In the genomic region with DNA sequence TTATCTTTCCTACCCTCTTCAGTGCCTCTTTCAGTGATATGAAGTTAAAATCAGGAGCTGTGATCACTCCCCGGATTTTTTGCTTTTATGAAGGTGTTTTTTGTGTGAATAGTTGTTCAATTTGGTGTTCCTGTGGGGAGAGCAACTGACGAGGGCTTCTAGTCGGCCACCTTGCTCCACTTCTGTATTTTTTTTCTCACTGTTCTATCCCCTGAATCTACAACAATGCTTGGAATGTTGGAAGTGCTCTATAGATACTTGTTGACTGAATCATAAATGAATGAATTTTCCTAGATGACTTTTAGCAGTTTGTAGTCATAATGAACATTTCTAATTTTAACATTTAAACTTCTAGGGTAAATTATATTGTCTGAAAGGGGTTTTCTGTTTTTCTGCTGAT, we compare ENCODE assay signal across 22 cellular contexts.
"Had no signal": no experiment of that assay in that cellular context is flagged by ENCODE, and none has a peak within 500 bp of the region (broad histone marks: within the 10 kb centered on the region; RNA-seq: fewer than 3 reads in every experiment).

No MANE protein-coding gene starts in this region.

- H3K27me3 ChIP-seq: esophagus squamous epithelium, neutrophil, tibial artery had no signal

- H3K4me1 ChIP-seq: esophagus squamous epithelium had no signal

- H3K4me3 ChIP-seq: esophagus squamous epithelium, lung, tibial artery had no signal

- H3K27ac Mint-ChIP-seq: activated CD4-positive, alpha-beta memory T cell treated with anti-CD3 and anti-CD28 coated beads for 36 hours; activated CD4-positive, alpha-beta T cell treated with anti-CD3 and anti-CD28 coated beads for 36 hours; activated CD8-positive, alpha-beta memory T cell treated with anti-CD3 and anti-CD28 coated beads, Interleukin-2, amount 10 ng/mL, durations not matched to agents 7 days and 5 days; activated naive CD4-positive, alpha-beta T cell treated with anti-CD3 and anti-CD28 coated beads, Interleukin-2, amount 10 ng/mL, durations not matched to agents 7 days and 5 days; activated T-helper 2 cell treated with anti-CD3 and anti-CD28 coated beads, Interferon-gamma antibody, Interleukin-2, Interleukin-4, amounts not matched to agents 10 μg/mL and 5 μg/mL and 100 μg/mL, durations not matched to agents 14 hours and 24 hours and 36 hours; immature natural killer cell; naive thymus-derived CD8-positive, alpha-beta T cell; stimulated activated naive B cell treated with anti-CD40 and anti-IgM and Interleukin-4, amounts not matched to agents 10 μg/mL and 1 μg/mL and 100 μg/mL, for 72 hours; T-helper 17 cell had no signal

- DNase-seq: activated CD4-positive, alpha-beta memory T cell treated with anti-CD3 and anti-CD28 coated beads for 36 hours; activated CD4-positive, alpha-beta T cell treated with anti-CD3 and anti-CD28 coated beads for 36 hours; activated CD8-positive, alpha-beta memory T cell treated with anti-CD3 and anti-CD28 coated beads, Interleukin-2, amount 10 ng/mL, durations not matched to agents 7 days and 5 days; activated naive CD4-positive, alpha-beta T cell treated with anti-CD3 and anti-CD28 coated beads, Interleukin-2, amount 10 ng/mL, durations not matched to agents 7 days and 5 days; activated T-cell treated with anti-CD3 and anti-CD28 coated beads, Interleukin-2, amount 50 U/mL, for 1 hour; caudate nucleus; cortex of kidney; effector CD4-positive, alpha-beta T cell; esophagus squamous epithelium; head of caudate nucleus; immature natural killer cell; left cardiac atrium; naive thymus-derived CD8-positive, alpha-beta T cell; posterior cingulate gyrus; stimulated activated CD4-positive, alpha-beta T cell treated with anti-CD3 and anti-CD28 coated beads, Interleukin-15, amount 100 ng/mL, for 24 hours; stimulated activated CD4-positive, alpha-beta T cell treated with anti-CD3 and anti-CD28 coated beads, Interleukin-4, amount 100 ng/mL, for 1 hour; stimulated activated naive B cell treated with anti-CD40 and anti-IgM and Interleukin-4, amounts not matched to agents 10 μg/mL and 1 μg/mL and 100 μg/mL, for 72 hours; T-helper 17 cell; tibial artery had no signal

- H3K9me3 Mint-ChIP-seq: activated CD4-positive, alpha-beta memory T cell treated with anti-CD3 and anti-CD28 coated beads for 36 hours; activated naive CD4-positive, alpha-beta T cell treated with anti-CD3 and anti-CD28 coated beads, Interleukin-2, amount 10 ng/mL, durations not matched to agents 7 days and 5 days; activated T-helper 2 cell treated with anti-CD3 and anti-CD28 coated beads, Interferon-gamma antibody, Interleukin-2, Interleukin-4, amounts not matched to agents 10 μg/mL and 5 μg/mL and 100 μg/mL, durations not matched to agents 14 hours and 24 hours and 36 hours had no signal

- H3K36me3 ChIP-seq: esophagus squamous epithelium, neutrophil, tibial artery had no signal

- H3K27ac ChIP-seq: esophagus squamous epithelium, neutrophil had no signal

- ATAC-seq: activated CD4-positive, alpha-beta T cell treated with anti-CD3 and anti-CD28 coated beads for 36 hours; activated CD8-positive, alpha-beta memory T cell treated with anti-CD3 and anti-CD28 coated beads, Interleukin-2, amount 10 ng/mL, durations not matched to agents 7 days and 5 days; naive thymus-derived CD8-positive, alpha-beta T cell; stimulated activated naive B cell treated with anti-CD40 and anti-IgM and Interleukin-4, amounts not matched to agents 10 μg/mL and 1 μg/mL and 100 μg/mL, for 72 hours; T-helper 17 cell had no signal

- H3K4me3 Mint-ChIP-seq: activated CD4-positive, alpha-beta memory T cell treated with anti-CD3 and anti-CD28 coated beads for 36 hours; activated CD4-positive, alpha-beta T cell treated with anti-CD3 and anti-CD28 coated beads for 36 hours; activated CD8-positive, alpha-beta memory T cell treated with anti-CD3 and anti-CD28 coated beads, Interleukin-2, amount 10 ng/mL, durations not matched to agents 7 days and 5 days; activated naive CD4-positive, alpha-beta T cell treated with anti-CD3 and anti-CD28 coated beads, Interleukin-2, amount 10 ng/mL, durations not matched to agents 7 days and 5 days; immature natural killer cell; naive thymus-derived CD8-positive, alpha-beta T cell; stimulated activated naive B cell treated with anti-CD40 and anti-IgM and Interleukin-4, amounts not matched to agents 10 μg/mL and 1 μg/mL and 100 μg/mL, for 72 hours; T-helper 17 cell had no signal

- H3K27me3 Mint-ChIP-seq: activated CD4-positive, alpha-beta memory T cell treated with anti-CD3 and anti-CD28 coated beads for 36 hours; activated CD8-positive, alpha-beta memory T cell treated with anti-CD3 and anti-CD28 coated beads, Interleukin-2, amount 10 ng/mL, durations not matched to agents 7 days and 5 days; activated naive CD4-positive, alpha-beta T cell treated with anti-CD3 and anti-CD28 coated beads, Interleukin-2, amount 10 ng/mL, durations not matched to agents 7 days and 5 days had no signal

- H3K36me3 Mint-ChIP-seq: activated CD4-positive, alpha-beta memory T cell treated with anti-CD3 and anti-CD28 coated beads for 36 hours; activated CD8-positive, alpha-beta memory T cell treated with anti-CD3 and anti-CD28 coated beads, Interleukin-2, amount 10 ng/mL, durations not matched to agents 7 days and 5 days; activated naive CD4-positive, alpha-beta T cell treated with anti-CD3 and anti-CD28 coated beads, Interleukin-2, amount 10 ng/mL, durations not matched to agents 7 days and 5 days; immature natural killer cell; naive thymus-derived CD8-positive, alpha-beta T cell; stimulated activated naive B cell treated with anti-CD40 and anti-IgM and Interleukin-4, amounts not matched to agents 10 μg/mL and 1 μg/mL and 100 μg/mL, for 72 hours had no signal

- H3K9me3 ChIP-seq: esophagus squamous epithelium, neutrophil, tibial artery had no signal

- H3K4me1 Mint-ChIP-seq: activated CD4-positive, alpha-beta T cell treated with anti-CD3 and anti-CD28 coated beads for 36 hours; activated CD8-positive, alpha-beta memory T cell treated with anti-CD3 and anti-CD28 coated beads, Interleukin-2, amount 10 ng/mL, durations not matched to agents 7 days and 5 days; activated naive CD4-positive, alpha-beta T cell treated with anti-CD3 and anti-CD28 coated beads, Interleukin-2, amount 10 ng/mL, durations not matched to agents 7 days and 5 days; immature natural killer cell; naive thymus-derived CD8-positive, alpha-beta T cell; stimulated activated naive B cell treated with anti-CD40 and anti-IgM and Interleukin-4, amounts not matched to agents 10 μg/mL and 1 μg/mL and 100 μg/mL, for 72 hours; T-helper 17 cell had no signal
